In the genomic region with DNA sequence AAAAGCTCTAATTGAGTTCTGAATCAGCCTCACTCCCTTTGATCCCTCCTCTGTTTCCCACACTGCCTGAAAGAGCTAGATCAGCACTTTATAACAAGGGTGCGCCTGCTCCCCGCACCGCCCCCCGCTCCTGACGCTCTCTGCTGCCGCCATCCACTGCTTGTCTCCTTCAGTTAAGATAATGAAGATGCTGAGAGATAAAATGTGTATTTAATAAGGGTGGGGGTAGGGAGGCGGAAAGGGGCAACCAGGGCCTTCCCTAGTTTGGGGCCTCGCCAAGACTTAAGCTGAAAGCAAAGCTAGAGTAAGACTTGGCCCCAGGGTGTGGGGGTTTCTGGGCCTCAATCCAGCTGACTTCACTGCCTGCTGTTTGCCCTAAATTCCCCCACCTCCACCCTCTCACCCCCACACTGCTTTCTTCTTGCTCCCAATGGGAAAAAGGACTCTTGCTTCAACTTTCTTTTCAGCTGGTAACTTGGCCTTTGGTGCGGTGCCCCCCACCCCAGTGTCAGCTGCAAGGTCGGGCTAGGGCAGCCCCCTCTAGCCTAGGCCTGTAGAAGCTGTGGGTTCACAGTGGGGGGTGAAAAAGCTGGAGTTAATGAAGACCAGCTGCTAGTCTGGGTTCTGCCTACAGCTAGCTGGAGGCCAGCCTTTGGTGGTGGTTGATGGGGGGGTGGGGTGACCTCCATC, we compare ENCODE assay signal across 9 cellular contexts. TPM values are rescaled to one million over a fixed set of nuclear protein-coding genes. Genes with fewer than 3 reads are reported as not detected.
A peak's percentile ranks its signal among the peaks of the same experiment; 100 is the strongest.
DNase-seq lines count a peak whose midpoint lies in the region; ATAC-seq and TF ChIP-seq lines count a peak whose summit lies in the region.
"Had no signal": no experiment of that assay in that cellular context is flagged by ENCODE, and none has a peak within 500 bp of the region (broad histone marks: within the 10 kb centered on the region; RNA-seq: fewer than 3 reads in every experiment).

No MANE protein-coding gene starts in this region.

- peaks cover 16% of the 10 kb centered on the region for H3K4me1 Mint-ChIP-seq in activated T-cell treated with anti-CD3 and anti-CD28 coated beads, Interleukin-2, amount 50 U/mL, for 72 hours (ENCODE audit: low read depth)

- no peak overlapping the region for H3K27ac Mint-ChIP-seq in activated T-cell treated with anti-CD3 and anti-CD28 coated beads, Interleukin-2, amount 50 U/mL, for 72 hours

- no peak overlapping the region for H3K4me3 ChIP-seq in heart left ventricle
- H3K4me3 ChIP-seq in uterus = no peak overlapping the region

- intact Hi-C loops in heart left ventricle (cut with DNase I) (loop anchor here in 8 of 10 donors (5.0 to 10.0 kb wide), 3 partner anchors 108 to 228 kb away; a partner anchor contains a TSS), Right ventricle myocardium superior (cut with DNase I) (loop anchor here (10.0 kb wide), 1 partner anchor 248 kb away; no protein-coding TSS in a partner anchor), uterus (cut with DNase I; ENCODE audit: low total_unique reads) (no loop called here)

- no peak for TF ChIP-seq POLR2A in heart left ventricle (IDR thresholded peaks at IDR 0.05)
- TF ChIP-seq POLR2A in uterus (IDR thresholded peaks at IDR 0.05) = no peak

- H3K27ac ChIP-seq in heart left ventricle (peak overlapping the region in 10 of 12 donors; percentile 26 to 68 (median 52)), uterus (peak overlapping the region; percentile 59 to 68)

- no peak for TF ChIP-seq CTCF in heart left ventricle (IDR thresholded peaks at IDR 0.05)
- no peak for TF ChIP-seq CTCF in uterus (IDR thresholded peaks at IDR 0.05)

- no peaks in the 10 kb centered on the region for H3K36me3 ChIP-seq in heart left ventricle
- H3K36me3 ChIP-seq in uterus = no peaks in the 10 kb centered on the region

- H3K27me3 Mint-ChIP-seq in activated T-cell treated with anti-CD3 and anti-CD28 coated beads, Interleukin-2, amount 50 U/mL, for 72 hours (ENCODE audit: low read depth) = no peaks in the 10 kb centered on the region

- H3K4me3 Mint-ChIP-seq in activated T-cell treated with anti-CD3 and anti-CD28 coated beads, Interleukin-2, amount 50 U/mL, for 72 hours = no peak overlapping the region

- no peaks in the 10 kb centered on the region for H3K27me3 ChIP-seq in heart left ventricle
- no peaks in the 10 kb centered on the region for H3K27me3 ChIP-seq in uterus

- H3K4me1 ChIP-seq in heart left ventricle (peaks cover 19 to 83% (median 72%) of the 10 kb centered on the region in 12 donors), uterus (peaks cover 0 to 14% of the 10 kb centered on the region in 2 donors)

- 63 to 75% (median 73%) methylated on average over 10 of the region's 10 CpGs for WGBS in heart left ventricle, 4 donors

- no peaks in the 10 kb centered on the region for H3K9me3 Mint-ChIP-seq in activated T-cell treated with anti-CD3 and anti-CD28 coated beads, Interleukin-2, amount 50 U/mL, for 72 hours

- DNase-seq in heart left ventricle = no peak
- no peak for DNase-seq in Right ventricle myocardium superior
- no peak for DNase-seq in activated T-cell treated with anti-CD3 and anti-CD28 coated beads, Interleukin-2, amount 50 U/mL, for 72 hours
- DNase-seq in left kidney (ENCODE audit: low read depth, low spot score) = peak; percentile 62
- peak; percentile 13 to 51 for DNase-seq in uterus
- DNase-seq in kidney tubule cell (ENCODE audit: low spot score) = no peak

- ATAC-seq in heart left ventricle (no peak), Right ventricle myocardium superior (ENCODE audit: poor library complexity) (no peak), GM19455 (IDR thresholded peaks at IDR 0.05; ENCODE audit: unreplicated experiment) (no peak), HG03196 (IDR thresholded peaks at IDR 0.05; ENCODE audit: unreplicated experiment) (no peak)
- peak; percentile 28 for ATAC-seq in activated T-cell treated with anti-CD3 and anti-CD28 coated beads, Interleukin-2, amount 50 U/mL, for 72 hours (replicated peaks in 1 of 2)

- no peaks in the 10 kb centered on the region for H3K9me3 ChIP-seq in heart left ventricle
- H3K9me3 ChIP-seq in uterus = no peaks in the 10 kb centered on the region

- H3K36me3 Mint-ChIP-seq in activated T-cell treated with anti-CD3 and anti-CD28 coated beads, Interleukin-2, amount 50 U/mL, for 72 hours (ENCODE audit: insufficient read depth in 2 of 2) = peaks cover 4 to 17% of the 10 kb centered on the region in 2 donors

RNA-seq across cellular contexts. Expression of a gene that starts 1.8 kb away (rescaled TPM):
- total RNA-seq in heart left ventricle (10 to 100 TPM; 14.1 to 41.4 (median 19.4) TPM), Right ventricle myocardium superior (15.8 TPM), uterus (10 to 100 TPM; 18.9 to 80.5 (median 46.3) TPM)
- polyA plus RNA-seq in heart left ventricle = 10 to 100 TPM; 15.5 to 22.0 TPM
- 10 to 100 TPM; 33.4 to 45.2 TPM for total RNA-seq in activated T-cell treated with anti-CD3 and anti-CD28 coated beads, Interleukin-2, amount 50 U/mL, for 72 hours

RNA-seq across cellular contexts. Expression of a gene that starts 19.5 kb away (rescaled TPM):
- 1 to 10 TPM in 2 of 9 donors, under 1 TPM in 7; 0.07 to 9.8 (median 0.69) TPM for total RNA-seq in heart left ventricle
- 1 to 10 TPM in 1 of 2 donors, under 1 TPM in 1; 0.34 to 2.8 TPM for polyA plus RNA-seq in heart left ventricle
- 1.1 TPM for total RNA-seq in Right ventricle myocardium superior
- 10 to 100 TPM; 86.2 to 92.6 TPM for total RNA-seq in activated T-cell treated with anti-CD3 and anti-CD28 coated beads, Interleukin-2, amount 50 U/mL, for 72 hours
- 10 to 100 TPM in 1 of 4 donors, under 1 TPM in 1, not detected in 2; 0.88 to 11.3 TPM for total RNA-seq in uterus

RNA-seq across cellular contexts. Expression of a gene that starts 57.4 kb away (rescaled TPM):
- total RNA-seq in heart left ventricle (1 to 10 TPM; 1.2 to 8.7 (median 2.2) TPM), Right ventricle myocardium superior (1.3 TPM), uterus (1 to 10 TPM in 1 of 4 donors, under 1 TPM in 1, not detected in 2; 0.83 to 3.8 TPM)
- under 1 TPM; 0.30 to 0.35 TPM for polyA plus RNA-seq in heart left ventricle
- not detected for total RNA-seq in activated T-cell treated with anti-CD3 and anti-CD28 coated beads, Interleukin-2, amount 50 U/mL, for 72 hours
- total RNA-seq: LHCN-M2 had no signal

Comparison
In these comparisons a context has a peak if more than half of its experiments do, and no peak if none do; other contexts are left out.
1. ATAC-seq: peak in activated T-cell treated with anti-CD3 and anti-CD28 coated beads, Interleukin-2, amount 50 U/mL, for 72 hours (2 of 2); none in heart left ventricle (0 of 4), Right ventricle myocardium superior (single experiment), GM19455 (single experiment) and HG03196 (single experiment).
2. DNase-seq: peak in left kidney (single experiment) and uterus (2 of 2); none in heart left ventricle (0 of 5), Right ventricle myocardium superior (single experiment), activated T-cell treated with anti-CD3 and anti-CD28 coated beads, Interleukin-2, amount 50 U/mL, for 72 hours (0 of 2) and kidney tubule cell (single experiment).
3. RNA of a gene that starts 19.5 kb away (total RNA-seq): 86.2 to 92.6 TPM in activated T-cell treated with anti-CD3 and anti-CD28 coated beads, Interleukin-2, amount 50 U/mL, for 72 hours; 1.1 TPM in Right ventricle myocardium superior (single experiment), 0.88 to 11.3 TPM in uterus and 0.07 to 9.8 TPM in heart left ventricle; every median in the first group is over 4 times any median in the second.